Comparison of ENCODE assay signal across 8 cellular contexts in the genomic region with DNA sequence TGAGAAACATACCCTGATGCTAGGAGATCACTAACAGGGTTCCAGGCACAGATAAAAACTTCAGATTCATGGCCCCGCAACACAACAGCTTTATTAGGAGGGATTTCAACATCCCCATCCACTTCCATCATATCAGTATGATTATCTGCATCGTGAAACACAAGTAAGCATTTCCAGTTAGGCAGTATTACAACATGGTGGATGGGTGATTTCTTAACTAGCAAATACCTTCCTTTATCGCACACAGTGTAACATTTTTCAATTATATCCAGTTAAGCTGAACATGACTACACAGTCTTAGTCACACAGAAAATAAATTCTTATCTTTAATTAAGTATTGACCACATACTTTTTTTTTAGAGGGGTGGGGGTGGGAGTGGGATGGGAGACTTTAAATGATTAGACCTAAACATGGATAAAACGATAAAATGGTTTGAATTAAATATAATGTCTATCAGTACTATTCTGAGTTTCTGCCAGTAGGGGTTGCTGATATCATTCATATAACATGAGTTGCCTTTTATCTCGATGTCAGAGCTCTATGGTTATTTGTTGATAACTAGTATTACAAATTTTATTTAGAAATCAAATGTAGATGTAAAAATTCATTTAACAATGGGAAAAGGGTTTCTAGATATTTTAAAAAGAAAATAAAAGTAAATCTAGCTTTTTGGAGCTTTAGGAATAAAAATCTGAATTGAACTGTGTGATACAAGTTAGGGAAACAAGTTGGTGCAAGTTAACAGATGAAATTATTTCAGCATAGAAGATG.
A peak's percentile ranks its signal among the peaks of the same experiment; 100 is the strongest.
DNase-seq lines count a peak whose midpoint lies in the region; ATAC-seq, FAIRE-seq and TF ChIP-seq lines count a peak whose summit lies in the region.

No MANE protein-coding gene starts in this region.

- H3K9me3 Mint-ChIP-seq in CD8-positive, alpha-beta T cell: no peaks in the 10 kb centered on the region
- no peaks in the 10 kb centered on the region for H3K9me3 Mint-ChIP-seq in stimulated activated memory B cell treated with anti-CD40 and anti-IgM and Interleukin-4, amounts not matched to agents 10 μg/mL and 1 μg/mL and 100 μg/mL, for 72 hours

- peaks cover 28% of the 10 kb centered on the region for H3K36me3 ChIP-seq in CD8-positive, alpha-beta T cell (ENCODE audit: insufficient read depth, low read length)

- DNase-seq in CD8-positive, alpha-beta T cell: no peak
- peak; percentile 29 to 77 (median 53) for DNase-seq in NCI-H1417 (lab: John Stamatoyannopoulos, UW)
- peak; percentile 39 for DNase-seq in foreskin melanocyte
- peak; percentile 29 for DNase-seq in retina

- H3K4me1 Mint-ChIP-seq in CD8-positive, alpha-beta T cell (ENCODE audit: low read depth): peaks cover 20% of the 10 kb centered on the region
- H3K4me1 Mint-ChIP-seq in stimulated activated memory B cell treated with anti-CD40 and anti-IgM and Interleukin-4, amounts not matched to agents 10 μg/mL and 1 μg/mL and 100 μg/mL, for 72 hours: peaks cover 14% of the 10 kb centered on the region

- ATAC-seq in CD8-positive, alpha-beta T cell: peak; percentile 86
- ATAC-seq in GM19452 (IDR thresholded peaks at IDR 0.05; ENCODE audit: unreplicated experiment) (peak; percentile 67), HG02763 (IDR thresholded peaks at IDR 0.05; ENCODE audit: unreplicated experiment) (no peak)
- ATAC-seq in stimulated activated memory B cell treated with anti-CD40 and anti-IgM and Interleukin-4, amounts not matched to agents 10 μg/mL and 1 μg/mL and 100 μg/mL, for 72 hours: no peak

- H3K27ac Mint-ChIP-seq in CD8-positive, alpha-beta T cell: no peak overlapping the region
- H3K27ac Mint-ChIP-seq in stimulated activated memory B cell treated with anti-CD40 and anti-IgM and Interleukin-4, amounts not matched to agents 10 μg/mL and 1 μg/mL and 100 μg/mL, for 72 hours: no peak overlapping the region

- peaks cover 3% of the 10 kb centered on the region for H3K4me1 ChIP-seq in CD8-positive, alpha-beta T cell (ENCODE audit: insufficient read depth, low read length)

- H3K4me3 Mint-ChIP-seq in CD8-positive, alpha-beta T cell: no peak overlapping the region
- no peak overlapping the region for H3K4me3 Mint-ChIP-seq in stimulated activated memory B cell treated with anti-CD40 and anti-IgM and Interleukin-4, amounts not matched to agents 10 μg/mL and 1 μg/mL and 100 μg/mL, for 72 hours

- intact Hi-C loops in CD8-positive, alpha-beta T cell (cut with DNase I, micrococcal nuclease): loop anchor here (1.0 to 10.0 kb wide), 13 partner anchors 147 to 1335 kb away; a partner anchor contains a TSS

- no peak overlapping the region for H3K4me3 ChIP-seq in CD8-positive, alpha-beta T cell (ENCODE audit: low read depth, low read length)

- CTCF ChIA-PET in CD8-positive, alpha-beta T cell (lab: Charles Lee): interaction anchor here (0.5 to 2.7 kb wide), 17 partner anchors 9 to 1335 kb away, joined by 3 to 20 read pairs (median 3); a partner anchor contains a TSS

- H3K9me3 ChIP-seq in CD8-positive, alpha-beta T cell (ENCODE audit: low read length): no peaks in the 10 kb centered on the region

- POLR2A ChIA-PET in CD8-positive, alpha-beta T cell (lab: Charles Lee): interaction anchor here (0.5 to 2.6 kb wide), 2 partner anchors 96 to 309 kb away, joined by 4 to 18 read pairs; no protein-coding TSS in a partner anchor

- TF ChIP-seq CTCF in CD8-positive, alpha-beta T cell (IDR thresholded peaks at IDR 0.05): peak; percentile 95

- FAIRE-seq in TTC549 (lab: Jason Lieb, UNC): peak; percentile 95

- H3K27ac ChIP-seq in CD8-positive, alpha-beta T cell (ENCODE audit: low read depth, low read length): no peak overlapping the region

- no peaks in the 10 kb centered on the region for H3K27me3 ChIP-seq in CD8-positive, alpha-beta T cell (ENCODE audit: insufficient read depth, low read length)

- H3K27me3 Mint-ChIP-seq in CD8-positive, alpha-beta T cell (ENCODE audit: low read depth): no peaks in the 10 kb centered on the region
- no peaks in the 10 kb centered on the region for H3K27me3 Mint-ChIP-seq in stimulated activated memory B cell treated with anti-CD40 and anti-IgM and Interleukin-4, amounts not matched to agents 10 μg/mL and 1 μg/mL and 100 μg/mL, for 72 hours

- peaks cover 60% of the 10 kb centered on the region for H3K36me3 Mint-ChIP-seq in CD8-positive, alpha-beta T cell
- peaks cover 42% of the 10 kb centered on the region for H3K36me3 Mint-ChIP-seq in stimulated activated memory B cell treated with anti-CD40 and anti-IgM and Interleukin-4, amounts not matched to agents 10 μg/mL and 1 μg/mL and 100 μg/mL, for 72 hours

Comparison
In these comparisons a context has a peak if more than half of its experiments do, and no peak if none do; other contexts are left out.
1. ATAC-seq: peak in CD8-positive, alpha-beta T cell (single experiment) and GM19452 (single experiment); none in stimulated activated memory B cell treated with anti-CD40 and anti-IgM and Interleukin-4, amounts not matched to agents 10 μg/mL and 1 μg/mL and 100 μg/mL, for 72 hours (single experiment) and HG02763 (single experiment).
2. DNase-seq: peak in NCI-H1417 (3 of 3), foreskin melanocyte (single experiment) and retina (single experiment); none in CD8-positive, alpha-beta T cell (0 of 7).